Comparison of ENCODE assay signal across 2 cellular contexts in genomic region chr20:44145131-44145770, GRCh38.
TF ChIP-seq lines count a peak whose summit lies in the region.

No MANE protein-coding gene starts in this region.

TF ChIP-seq in H1, 55 proteins besides CTCF, POLR2A, EP300 and RAD21:
- no peak for TF ChIP-seq EZH2 (IDR thresholded peaks at IDR 0.05; ENCODE audit: low read depth, low read length, severe bottlenecking)
- TF ChIP-seq SUZ12 (IDR thresholded peaks at IDR 0.05; ENCODE audit: low read length) = no peak
- no peak for TF ChIP-seq SRF (IDR thresholded peaks at IDR 0.05; ENCODE audit: low read depth, low read length)
- TF ChIP-seq HDAC6 (IDR thresholded peaks at IDR 0.05; ENCODE audit: low read depth, low read length) = no peak
- TF ChIP-seq CBX8 (IDR thresholded peaks at IDR 0.05; ENCODE audit: borderline replicate concordance, low read depth, low read length) = no peak
- TF ChIP-seq TBP (IDR thresholded peaks at IDR 0.05; ENCODE audit: low read depth, low read length) = no peak
- TF ChIP-seq SP2 (IDR thresholded peaks at IDR 0.05; ENCODE audit: low read length) = no peak
- TF ChIP-seq YY1 (IDR thresholded peaks at IDR 0.05; ENCODE audit: low read depth, low read length) = no peak
- no peak for TF ChIP-seq GABPA (IDR thresholded peaks at IDR 0.05; ENCODE audit: borderline replicate concordance, insufficient read depth, low read length)
- no peak for TF ChIP-seq NANOG (IDR thresholded peaks at IDR 0.05; ENCODE audit: insufficient read depth, low read depth, low read length, poor library complexity, severe bottlenecking)
- TF ChIP-seq RFX5 (IDR thresholded peaks at IDR 0.05; ENCODE audit: borderline replicate concordance, low read depth, low read length) = no peak
- no peak for TF ChIP-seq CREB1 (IDR thresholded peaks at IDR 0.05)
- TF ChIP-seq TAF1 (IDR thresholded peaks at IDR 0.05; ENCODE audit: low read depth, low read length) = no peak
TF ChIP-seq in H1: peak in this region for 0.

TF ChIP-seq in GM23338, 12 proteins besides CTCF, POLR2A, EP300 and RAD21:
- TF ChIP-seq NANOG (IDR thresholded peaks at IDR 0.05; ENCODE audit: borderline replicate concordance) (no peak), ETS1 (IDR thresholded peaks at IDR 0.05) (no peak), STAT1 (IDR thresholded peaks at IDR 0.05; ENCODE audit: unreplicated experiment) (no peak), JUNB (IDR thresholded peaks at IDR 0.05; ENCODE audit: unreplicated experiment) (no peak), REST (IDR thresholded peaks at IDR 0.05; ENCODE audit: unreplicated experiment) (no peak), CREB1 (CRISPR knock-in tag; IDR thresholded peaks at IDR 0.05; ENCODE audit: low read depth) (no peak), EZH2phosphoT487 (IDR thresholded peaks at IDR 0.05; ENCODE audit: unreplicated experiment) (no peak), POLR2AphosphoS5 (IDR thresholded peaks at IDR 0.05; ENCODE audit: low read depth) (no peak), ZNF462 (CRISPR knock-in tag; IDR thresholded peaks at IDR 0.05) (no peak), ZNF331 (CRISPR knock-in tag; IDR thresholded peaks at IDR 0.05; ENCODE audit: low read depth) (no peak), ZNF114 (CRISPR knock-in tag; IDR thresholded peaks at IDR 0.05) (no peak), EZH2 (IDR thresholded peaks at IDR 0.05; ENCODE audit: low read depth, unreplicated experiment) (no peak)
TF ChIP-seq in GM23338: peak in this region for 0.
